In genomic region chr14:92794961-92795360, GRCh38 we compare ENCODE assay signal across 8 cellular contexts. TPM values are rescaled to one million over a fixed set of nuclear protein-coding genes. Genes with fewer than 3 reads are reported as not detected.
A peak's percentile ranks its signal among the peaks of the same experiment; 100 is the strongest.
DNase-seq lines count a peak whose midpoint lies in the region; ATAC-seq, FAIRE-seq and TF ChIP-seq lines count a peak whose summit lies in the region.

No MANE protein-coding gene starts in this region.

- ATAC-seq in HG02885 (IDR thresholded peaks at IDR 0.05; ENCODE audit: poor library complexity, unreplicated experiment), result no peak

- no peak for TF ChIP-seq CTCF in 22Rv1 (IDR thresholded peaks at IDR 0.05)
- TF ChIP-seq CTCF in bronchial epithelial cell (IDR thresholded peaks at IDR 0.05; ENCODE audit: insufficient read depth, low read length, severe bottlenecking), result no peak

- H3K4me3 ChIP-seq in HUES6 (ENCODE audit: low read depth, low read length), result peak overlapping the region; percentile 97
- H3K4me3 ChIP-seq in bronchial epithelial cell (ENCODE audit: low read depth, low read length), result peak overlapping the region; percentile 97
- peak overlapping the region; percentile 88 to 99 for H3K4me3 ChIP-seq in mucosa of rectum (ENCODE audit: low read length in 2 of 2)

- H3K27me3 ChIP-seq in HUES6 (ENCODE audit: control insufficient read depth, insufficient read depth, low read length) (no peaks in the 10 kb centered on the region), bronchial epithelial cell (ENCODE audit: control insufficient read depth, insufficient read depth, low read length) (no peaks in the 10 kb centered on the region), mucosa of rectum (ENCODE audit: control insufficient read depth in 2 of 2, insufficient read depth in 2 of 2, low read length in 2 of 2) (no peaks in the 10 kb centered on the region)

- H3K27ac ChIP-seq in 22Rv1, result peak overlapping the region; percentile 67
- H3K27ac ChIP-seq in HUES6 (ENCODE audit: low read depth, low read length), result peak overlapping the region; percentile 75
- H3K27ac ChIP-seq in mucosa of rectum (ENCODE audit: low read depth in 2 of 2, low read length in 2 of 2), result peak overlapping the region; percentile 85 to 91

- H3K4me1 ChIP-seq in HUES6 (ENCODE audit: control insufficient read depth, insufficient read depth, low read length), result peaks cover 9% of the 10 kb centered on the region; the same call in 1 of the 2 replicates
- H3K4me1 ChIP-seq in mucosa of rectum (ENCODE audit: control insufficient read depth in 2 of 2, insufficient read depth in 2 of 2, low read length in 2 of 2), result peaks cover 19% of the 10 kb centered on the region in 2 donors

- H3K9ac ChIP-seq in HUES6 (ENCODE audit: low read length) (peak overlapping the region; percentile 93), mucosa of rectum (ENCODE audit: low read depth in 1 of 2, low read length in 2 of 2) (peak overlapping the region; percentile 88 to 99)

- DNase-seq in bronchial epithelial cell (ENCODE audit: low read depth) (no peak), COLO829 (ENCODE audit: low spot score) (no peak), nucleus accumbens (lab: John Stamatoyannopoulos, UW) (no peak), 8988T (no peak)

- peaks cover 4% of the 10 kb centered on the region; the same call in 1 of the 2 replicates for H3K9me3 ChIP-seq in HUES6 (ENCODE audit: control insufficient read depth, insufficient read depth, low read depth, low read length)
- no peaks in the 10 kb centered on the region for H3K9me3 ChIP-seq in mucosa of rectum (ENCODE audit: control insufficient read depth in 2 of 2, low read length in 2 of 2)

- H3K36me3 ChIP-seq in HUES6 (ENCODE audit: control insufficient read depth, insufficient read depth, low read length), result peaks cover 20% of the 10 kb centered on the region
- H3K36me3 ChIP-seq in bronchial epithelial cell (ENCODE audit: control insufficient read depth, insufficient read depth, low read length), result peaks cover 5% of the 10 kb centered on the region
- H3K36me3 ChIP-seq in mucosa of rectum (ENCODE audit: control insufficient read depth in 2 of 2, insufficient read depth in 2 of 2, low read length in 2 of 2), result peaks cover 14 to 16% of the 10 kb centered on the region in 2 donors

- no peak for FAIRE-seq in bronchial epithelial cell (lab: Jason Lieb, UNC)

RNA-seq across cellular contexts. Expression of gene GOLGA5, which starts 0.9 kb away (rescaled TPM):
- total RNA-seq in bronchial epithelial cell, result 38.3 and 41.9 TPM in 2 replicates

RNA-seq across cellular contexts. Expression of gene LGMN, which starts 46.5 kb away (rescaled TPM):
- 34.0 and 59.3 TPM in 2 replicates for total RNA-seq in bronchial epithelial cell
